Comparison of ENCODE assay signal across 9 cellular contexts in the genomic region with DNA sequence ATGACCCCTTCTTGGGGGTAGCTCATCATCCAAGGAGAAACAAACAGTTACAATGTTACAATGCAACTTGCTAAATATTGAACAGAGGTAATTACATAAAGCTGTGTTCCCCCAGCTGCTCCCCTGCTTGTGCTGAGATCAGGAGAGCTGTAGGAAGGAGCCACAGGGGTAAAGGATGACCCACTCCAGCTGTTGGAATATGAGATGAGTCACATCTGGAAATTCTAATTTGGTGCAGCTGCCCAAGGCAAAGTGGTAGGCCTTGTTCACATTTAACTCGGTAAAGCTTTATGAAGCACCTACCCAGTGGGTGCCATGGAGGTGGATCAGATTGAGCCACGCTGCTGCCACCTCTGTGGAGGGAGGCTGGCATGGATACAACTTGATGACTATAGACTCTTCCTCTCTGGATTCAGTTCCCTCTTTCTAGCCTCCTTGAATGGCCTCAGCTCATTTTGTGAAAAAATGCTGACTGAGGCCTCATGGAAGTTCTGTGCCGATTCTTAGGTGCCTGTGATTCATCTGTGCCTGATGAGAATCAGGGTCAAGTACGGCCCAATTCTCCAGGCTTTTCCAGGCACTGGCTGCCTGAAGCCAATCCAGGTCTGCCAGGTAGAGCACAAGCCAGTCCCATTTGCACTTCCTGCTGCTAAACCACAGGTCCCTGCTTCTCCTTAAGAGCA. TPM values are rescaled to one million over a fixed set of nuclear protein-coding genes. Genes with fewer than 3 reads are reported as not detected.
DNase-seq lines count a peak whose midpoint lies in the region; ATAC-seq and TF ChIP-seq lines count a peak whose summit lies in the region.
"Had no signal": no experiment of that assay in that cellular context is flagged by ENCODE, and none has a peak within 500 bp of the region (broad histone marks: within the 10 kb centered on the region; RNA-seq: fewer than 3 reads in every experiment).

No MANE protein-coding gene starts in this region.

- no peak for TF ChIP-seq CTCF in hepatocyte (IDR thresholded peaks at IDR 0.05; ENCODE audit: poor library complexity)

- peaks cover 0 to 63% (median 24%) of the 10 kb centered on the region in 10 experiments; a peak in 15 of 20 replicates for H3K4me1 ChIP-seq in BLaER1 treated with 17β-estradiol and CSF1 and Interleukin-3, amounts not matched to agents 10 nM and 100 nM
- H3K4me1 ChIP-seq in hepatocyte (ENCODE audit: insufficient read depth): no peaks in the 10 kb centered on the region

- H3K9ac ChIP-seq in BLaER1 treated with 17β-estradiol and CSF1 and Interleukin-3, amounts not matched to agents 10 nM and 100 nM: peak overlapping the region in 2 of 11 experiments; percentile 13 to 46; a peak in 3 of 22 replicates

- 79% methylated on average over 4 of the region's 4 CpGs for WGBS in hepatocyte (ENCODE audit: low lambda C conversion rate, missing lambda C conversion rate)

- H3K9me2 ChIP-seq in hepatocyte (replicated peaks; ENCODE audit: insufficient read depth): no peaks in the 10 kb centered on the region

- ATAC-seq in left lobe of liver: no peak
- ATAC-seq: activated CD4-positive, alpha-beta T cell treated with anti-CD3 and anti-CD28 coated beads for 36 hours had no signal

- H3K27ac ChIP-seq in BLaER1 treated with 17β-estradiol and CSF1 and Interleukin-3, amounts not matched to agents 10 nM and 100 nM: peak overlapping the region in 4 of 11 experiments; percentile 2 to 46 (median 26); a peak in 6 of 22 replicates
- peak overlapping the region; percentile 42 for H3K27ac ChIP-seq in hepatocyte

- peaks cover 6% of the 10 kb centered on the region for H3K79me2 ChIP-seq in hepatocyte

- H2AFZ ChIP-seq in hepatocyte: no peak overlapping the region

- H3K9me3 ChIP-seq in BLaER1 treated with 17β-estradiol and CSF1 and Interleukin-3, amounts not matched to agents 10 nM and 100 nM (replicated peaks in 1 of 11): no peaks in the 10 kb centered on the region
- no peaks in the 10 kb centered on the region for H3K9me3 ChIP-seq in hepatocyte (ENCODE audit: low read depth)

- no peak overlapping the region for H3K4me3 ChIP-seq in BLaER1 treated with 17β-estradiol and CSF1 and Interleukin-3, amounts not matched to agents 10 nM and 100 nM
- H3K4me3 ChIP-seq in hepatocyte: no peak overlapping the region

- H3K27me3 ChIP-seq in BLaER1 treated with 17β-estradiol and CSF1 and Interleukin-3, amounts not matched to agents 10 nM and 100 nM: no peaks in the 10 kb centered on the region
- no peaks in the 10 kb centered on the region for H3K27me3 ChIP-seq in hepatocyte

- H4K20me1 ChIP-seq in BLaER1 treated with 17β-estradiol and CSF1 and Interleukin-3, amounts not matched to agents 10 nM and 100 nM: peaks cover 0 to 32% (median 17%) of the 10 kb centered on the region in 11 experiments; a peak in 11 of 22 replicates
- H4K20me1 ChIP-seq in hepatocyte (ENCODE audit: insufficient read depth, poor library complexity, severe bottlenecking): no peaks in the 10 kb centered on the region

- peak overlapping the region in 6 of 11 experiments; percentile 28 to 87 (median 64); a peak in 11 of 22 replicates for H3K4me2 ChIP-seq in BLaER1 treated with 17β-estradiol and CSF1 and Interleukin-3, amounts not matched to agents 10 nM and 100 nM
- H3K4me2 ChIP-seq in hepatocyte: no peak overlapping the region

- H3K36me3 ChIP-seq in BLaER1 treated with 17β-estradiol and CSF1 and Interleukin-3, amounts not matched to agents 10 nM and 100 nM: peaks cover 37 to 74% (median 60%) of the 10 kb centered on the region in 11 experiments
- H3K36me3 ChIP-seq in hepatocyte (replicated peaks; ENCODE audit: insufficient read depth, low read depth): no peaks in the 10 kb centered on the region

- DNase-seq in RPMI7951 (ENCODE audit: low read depth): peak; percentile 51
- DNase-seq in hepatocyte (ENCODE audit: low spot score): no peak
- no peak for DNase-seq in left lobe of liver (ENCODE audit: low spot score)
- DNase-seq in NCI-H2227 (lab: John Stamatoyannopoulos, UW; ENCODE audit: unreplicated experiment): no peak
- no peak for DNase-seq in DMS 273 treated with DMSO at 0.1 percent for 48 hours (lab: John Stamatoyannopoulos, UW)
- DNase-seq: activated CD4-positive, alpha-beta T cell treated with anti-CD3 and anti-CD28 coated beads for 36 hours; activated naive CD4-positive, alpha-beta T cell treated with anti-CD3 and anti-CD28 coated beads, Interleukin-2, amount 50 U/mL, for 16 hours; kidney glomerular epithelial cell had no signal

RNA-seq across cellular contexts. Expression of a gene that starts 7.5 kb away (rescaled TPM):
- 5.6 and 6.1 TPM in 2 replicates for total RNA-seq in RPMI7951 (2014; rRNA removed; shearing (Covaris generic))
- total RNA-seq in hepatocyte (7.1 and 8.0 TPM in 2 replicates), left lobe of liver (4.9 TPM)
- polyA plus RNA-seq in hepatocyte: 5.6 and 8.7 TPM in 2 replicates

RNA-seq across cellular contexts. Expression of a gene that starts 17.2 kb away (rescaled TPM):
- 2.8 and 3.9 TPM in 2 replicates for total RNA-seq in RPMI7951 (2014; rRNA removed; shearing (Covaris generic))
- total RNA-seq in hepatocyte (10.8 and 11.7 TPM in 2 replicates), left lobe of liver (11.8 TPM)
- 7.3 and 10.0 TPM in 2 replicates for polyA plus RNA-seq in hepatocyte

RNA-seq across cellular contexts. Expression of a gene that starts 31.2 kb away (rescaled TPM):
- total RNA-seq in RPMI7951 (2014; rRNA removed; shearing (Covaris generic)): 6.4 and 6.7 TPM in 2 replicates
- total RNA-seq in hepatocyte (7.1 and 9.8 TPM in 2 replicates), left lobe of liver (8.8 TPM)
- polyA plus RNA-seq in hepatocyte: 21.0 and 21.3 TPM in 2 replicates

RNA-seq across cellular contexts. Expression of a gene that starts 44.6 kb away (rescaled TPM):
- total RNA-seq in RPMI7951 (2014; rRNA removed; shearing (Covaris generic)): 3.0 and 3.6 TPM in 2 replicates
- 9.8 and 13.8 TPM in 2 replicates for total RNA-seq in hepatocyte
- 12.1 and 12.5 TPM in 2 replicates for polyA plus RNA-seq in hepatocyte
- 6.3 TPM for total RNA-seq in left lobe of liver

RNA-seq across cellular contexts. Expression of a gene that starts 48.0 kb away (rescaled TPM):
- 6.8 and 10.9 TPM in 2 replicates for total RNA-seq in RPMI7951 (2014; rRNA removed; shearing (Covaris generic))
- total RNA-seq in hepatocyte (6.6 and 8.1 TPM in 2 replicates), left lobe of liver (24.2 TPM)
- polyA plus RNA-seq in hepatocyte: 18.7 and 20.0 TPM in 2 replicates
